8 cellular contexts compared by ENCODE assay signal in genomic region chr1:3069491-3070303, GRCh38. TPM values are rescaled to one million over a fixed set of nuclear protein-coding genes. Genes with fewer than 3 reads are reported as not detected.
A peak's percentile ranks its signal among the peaks of the same experiment; 100 is the strongest.
DNase-seq lines count a peak whose midpoint lies in the region; ATAC-seq and TF ChIP-seq lines count a peak whose summit lies in the region.

No MANE protein-coding gene starts in this region.

- 1 to 6% methylated on average over 16 to 81 of the region's 91 CpGs for WGBS in GM23248 (ENCODE audit: low coverage in 1 of 2, low lambda C conversion rate in 2 of 2, missing lambda C conversion rate in 2 of 2), 2 experiments
- WGBS in ovary, 3 donors, result 0 to 1% (median 0%) methylated on average over 60 to 90 of the region's 91 CpGs

- H3K9me3 Mint-ChIP-seq in activated T-helper 17 cell treated with anti-CD3 and anti-CD28 coated beads, Interleukin-2, amount 50 U/mL, for 72 hours, result no peaks in the 10 kb centered on the region

- H3K4me3 ChIP-seq in GM23248, result peak overlapping the region; percentile 74
- H3K4me3 ChIP-seq in cardiac muscle cell, result peak overlapping the region; percentile 82
- peak overlapping the region; percentile 58 for H3K4me3 ChIP-seq in ovary

- H3K36me3 ChIP-seq in GM23248 (ENCODE audit: low read depth), result no peaks in the 10 kb centered on the region
- H3K36me3 ChIP-seq in cardiac muscle cell, result no peaks in the 10 kb centered on the region
- H3K36me3 ChIP-seq in ovary, result no peaks in the 10 kb centered on the region

- H3K9me3 ChIP-seq in GM23248 (ENCODE audit: low read depth) (no peaks in the 10 kb centered on the region), cardiac muscle cell (ENCODE audit: low read depth) (no peaks in the 10 kb centered on the region), ovary (no peaks in the 10 kb centered on the region)

- peak; percentile 37 for DNase-seq in A172 (ENCODE audit: low spot score)
- DNase-seq in GM23248, result peak; percentile 60
- DNase-seq in cardiac muscle cell (ENCODE audit: low read depth in 1 of 2, low spot score in 1 of 2), result peak; percentile 65 to 88
- peak; percentile 72 to 80 (median 76) for DNase-seq in ovary
- no peak for DNase-seq in effector CD4-positive, alpha-beta T cell
- no peak for DNase-seq in stimulated activated CD4-positive, alpha-beta T cell treated with anti-CD3 and anti-CD28 coated beads, Interleukin-2, amount 100 ng/mL, for 24 hours
- DNase-seq in NCI-H524 (lab: John Stamatoyannopoulos, UW), result no peak

- H3K27me3 ChIP-seq in GM23248 (replicated peaks; ENCODE audit: insufficient read depth), result peaks cover 82% of the 10 kb centered on the region
- peaks cover 80% of the 10 kb centered on the region for H3K27me3 ChIP-seq in cardiac muscle cell
- H3K27me3 ChIP-seq in ovary, result no peaks in the 10 kb centered on the region

- no peak for TF ChIP-seq POLR2A in ovary (IDR thresholded peaks at IDR 0.05)

- in situ Hi-C loops in GM23248 (cut with MboI), result no loop called here

- H3K36me3 Mint-ChIP-seq in activated T-helper 17 cell treated with anti-CD3 and anti-CD28 coated beads, Interleukin-2, amount 50 U/mL, for 72 hours (ENCODE audit: low read depth), result no peaks in the 10 kb centered on the region

- H2AFZ ChIP-seq in GM23248, result peak overlapping the region; percentile 77

- H3K4me1 ChIP-seq in GM23248 (ENCODE audit: insufficient read depth) (no peaks in the 10 kb centered on the region), cardiac muscle cell (ENCODE audit: low read depth) (peaks cover 49% of the 10 kb centered on the region), ovary (ENCODE audit: insufficient read depth) (peaks cover 8% of the 10 kb centered on the region)

- no peaks in the 10 kb centered on the region for H3K4me1 Mint-ChIP-seq in activated T-helper 17 cell treated with anti-CD3 and anti-CD28 coated beads, Interleukin-2, amount 50 U/mL, for 72 hours

- no peaks in the 10 kb centered on the region for H3K9me2 ChIP-seq in GM23248 (ENCODE audit: insufficient read depth)

- peaks cover 6% of the 10 kb centered on the region for H3K27me3 Mint-ChIP-seq in activated T-helper 17 cell treated with anti-CD3 and anti-CD28 coated beads, Interleukin-2, amount 50 U/mL, for 72 hours

- intact Hi-C loops in ovary (cut with DNase I), result loop anchor here (2.0 to 10.0 kb wide), 6 partner anchors 103 to 343 kb away; no protein-coding TSS in a partner anchor

- no peaks in the 10 kb centered on the region for H3F3A ChIP-seq in GM23248 (ENCODE audit: insufficient read depth)

- TF ChIP-seq EP300 in ovary (IDR thresholded peaks at IDR 0.05), result no peak

- ATAC-seq in activated T-helper 17 cell treated with anti-CD3 and anti-CD28 coated beads, Interleukin-2, amount 50 U/mL, for 72 hours (replicated peaks), result no peak

- H4K20me1 ChIP-seq in GM23248 (ENCODE audit: insufficient read depth), result no peaks in the 10 kb centered on the region

- H3K79me2 ChIP-seq in GM23248 (ENCODE audit: insufficient read depth), result no peaks in the 10 kb centered on the region

- H3K27ac Mint-ChIP-seq in activated T-helper 17 cell treated with anti-CD3 and anti-CD28 coated beads, Interleukin-2, amount 50 U/mL, for 72 hours, result no peak overlapping the region

- H3K4me3 Mint-ChIP-seq in activated T-helper 17 cell treated with anti-CD3 and anti-CD28 coated beads, Interleukin-2, amount 50 U/mL, for 72 hours, result peak overlapping the region; percentile 47

- no peak overlapping the region for H3K27ac ChIP-seq in GM23248
- H3K27ac ChIP-seq in cardiac muscle cell, result peak overlapping the region; percentile 58
- H3K27ac ChIP-seq in ovary, result peak overlapping the region; percentile 90 to 98

- TF ChIP-seq CTCF in cardiac muscle cell (IDR thresholded peaks at IDR 0.05; ENCODE audit: low read depth, low read length) (peak; percentile 40), ovary (IDR thresholded peaks at IDR 0.05) (peak; percentile 24 to 49 (median 36))

- H3K4me2 ChIP-seq in GM23248 (ENCODE audit: unreplicated experiment), result peak overlapping the region; percentile 95

- no peak overlapping the region for H3K9ac ChIP-seq in GM23248

RNA-seq across cellular contexts. Expression of gene PRDM16, which starts 0.7 kb away (rescaled TPM):
- total RNA-seq in A172 (2014; rRNA removed; shearing (Covaris generic)), result 0.84 and 1.5 TPM in 2 replicates
- total RNA-seq in GM23248 (2014; rRNA removed; shearing (Covaris generic)), result not detected in 2 replicates
- 0.18 TPM in 1 of 2 replicates, not detected in the other for polyA plus RNA-seq in GM23248 (2016; fragmentation: Nextera tagmentation; extraction: Ambion mirVana)
- total RNA-seq in activated T-helper 17 cell treated with anti-CD3 and anti-CD28 coated beads, Interleukin-2, amount 50 U/mL, for 72 hours, result not detected
- 27.6 and 55.8 TPM in 2 replicates for total RNA-seq in cardiac muscle cell
- 40.8 and 41.8 TPM in 2 replicates for polyA plus RNA-seq in cardiac muscle cell
- 10 to 100 TPM in 2 of 7 donors, 1 to 10 TPM in 5; 1.1 to 17.3 (median 4.3) TPM for total RNA-seq in ovary
- 1 to 10 TPM; 1.3 to 1.9 TPM for polyA plus RNA-seq in ovary

RNA-seq across cellular contexts. Expression of gene ACTRT2, which starts 48.4 kb away (rescaled TPM):
- not detected in 2 replicates for total RNA-seq in A172 (2014; rRNA removed; shearing (Covaris generic))
- not detected in 2 replicates for total RNA-seq in GM23248 (2014; rRNA removed; shearing (Covaris generic))
- polyA plus RNA-seq in GM23248 (2016; fragmentation: Nextera tagmentation; extraction: Ambion mirVana) (not detected in 2 replicates), cardiac muscle cell (not detected in 2 replicates), ovary (not detected)
- not detected for total RNA-seq in activated T-helper 17 cell treated with anti-CD3 and anti-CD28 coated beads, Interleukin-2, amount 50 U/mL, for 72 hours
- total RNA-seq in cardiac muscle cell (not detected in 2 replicates), ovary (not detected)

Comparison
In these comparisons a context has a peak if more than half of its experiments do, and no peak if none do; other contexts are left out.
1. DNase-seq: peak in A172 (single experiment), GM23248 (single experiment), cardiac muscle cell (2 of 2) and ovary (5 of 5); none in effector CD4-positive, alpha-beta T cell (single experiment), stimulated activated CD4-positive, alpha-beta T cell treated with anti-CD3 and anti-CD28 coated beads, Interleukin-2, amount 100 ng/mL, for 24 hours (0 of 2) and NCI-H524 (0 of 2).
2. Peak in every context shown above with its lines, with median percentiles within 50 percentile points of each other: H3K4me3 ChIP-seq.